ENCODE assay signal across 11 cellular contexts in genomic region chr2:111176867-111177266, GRCh38.
"Had no signal": no experiment of that assay in that cellular context is flagged by ENCODE, and none has a peak within 500 bp of the region (broad histone marks: within the 10 kb centered on the region; RNA-seq: fewer than 3 reads in every experiment).

No MANE protein-coding gene starts in this region.

- H3K4me3 ChIP-seq: ascending aorta, cardiac muscle cell, ovary, thyroid gland, vagina had no signal

- H3K27me3 ChIP-seq: ascending aorta, cardiac muscle cell, ovary, thyroid gland, vagina had no signal

- H3K9me3 ChIP-seq: ascending aorta, ovary, thyroid gland, vagina had no signal

- DNase-seq: activated CD4-positive, alpha-beta memory T cell treated with anti-CD3 and anti-CD28 coated beads for 36 hours; activated CD4-positive, CD25-positive, alpha-beta regulatory T cell treated with anti-CD3 and anti-CD28 coated beads, Interleukin-2, amount 50 U/mL, for 72 hours; foreskin melanocyte; head of caudate nucleus; ovary; retina had no signal

- H3K36me3 ChIP-seq: ascending aorta, cardiac muscle cell, ovary, thyroid gland, vagina had no signal

- H3K27ac ChIP-seq: ascending aorta, cardiac muscle cell, ovary, vagina had no signal

- H3K4me1 ChIP-seq: ascending aorta had no signal

- FAIRE-seq: colon had no signal
